8 cellular contexts compared by ENCODE assay signal in genomic region chr14:95533391-95533821, GRCh38. TPM values are rescaled to one million over a fixed set of nuclear protein-coding genes. Genes with fewer than 3 reads are reported as not detected.
DNase-seq lines count a peak whose midpoint lies in the region; ATAC-seq and TF ChIP-seq lines count a peak whose summit lies in the region.

No MANE protein-coding gene starts in this region.

- H3K27me3 ChIP-seq in psoas muscle (ENCODE audit: insufficient read depth in 3 of 3, low read length in 2 of 3), result no peaks in the 10 kb centered on the region

- intact Hi-C loops in psoas muscle (cut with DNase I), result loop anchor here in 1 of 2 donors (10.0 kb wide), 1 partner anchor 379 kb away; the partner anchor contains the start of gene DICER1

- peaks cover 60% of the 10 kb centered on the region for H3K4me1 Mint-ChIP-seq in T-helper 1 cell treated with Interleukin-12 subunit alpha and Interleukin-12 subunit beta and Interleukin-4 antibody, amounts not matched to agents 30 μg/mL and 1 μg/mL, for 36 hours (ENCODE audit: low read depth)

- WGBS in psoas muscle, 3 donors, result 4 to 6% (median 4%) methylated on average over 10 of the region's 10 CpGs

- peak overlapping the region; percentile 97 for H3K4me3 Mint-ChIP-seq in T-helper 1 cell treated with Interleukin-12 subunit alpha and Interleukin-12 subunit beta and Interleukin-4 antibody, amounts not matched to agents 30 μg/mL and 1 μg/mL, for 36 hours

- no peaks in the 10 kb centered on the region for H3K27me3 Mint-ChIP-seq in T-helper 1 cell treated with Interleukin-12 subunit alpha and Interleukin-12 subunit beta and Interleukin-4 antibody, amounts not matched to agents 30 μg/mL and 1 μg/mL, for 36 hours (ENCODE audit: low read depth)

- H3K36me3 ChIP-seq in psoas muscle (ENCODE audit: insufficient read depth in 1 of 2, low read depth in 1 of 2), result peaks cover 0 to 5% of the 10 kb centered on the region in 2 donors

- H3K9me3 ChIP-seq in psoas muscle, result no peaks in the 10 kb centered on the region

- peak overlapping the region; percentile 89 for H3K27ac Mint-ChIP-seq in T-helper 1 cell treated with Interleukin-12 subunit alpha and Interleukin-12 subunit beta and Interleukin-4 antibody, amounts not matched to agents 30 μg/mL and 1 μg/mL, for 36 hours

- peaks cover 72% of the 10 kb centered on the region for H3K4me1 ChIP-seq in psoas muscle

- peaks cover 18% of the 10 kb centered on the region for H3K36me3 Mint-ChIP-seq in T-helper 1 cell treated with Interleukin-12 subunit alpha and Interleukin-12 subunit beta and Interleukin-4 antibody, amounts not matched to agents 30 μg/mL and 1 μg/mL, for 36 hours (ENCODE audit: low read depth)

- peak overlapping the region; percentile 87 for H3K27ac ChIP-seq in psoas muscle

- peak; percentile 42 for DNase-seq in DMS79 (lab: John Stamatoyannopoulos, UW)
- DNase-seq in M059J (ENCODE audit: low read depth), result peak; percentile 54
- DNase-seq in fibroblast of gingiva (ENCODE audit: low read depth), result peak; percentile 51
- DNase-seq in psoas muscle, result no peak
- no peak for DNase-seq in T1000 (lab: John Stamatoyannopoulos, UW)
- no peak for DNase-seq in NCI-H2029 treated with DMSO at 0.1 percent for 48 hours (lab: John Stamatoyannopoulos, UW)

- TF ChIP-seq CTCF in psoas muscle (IDR thresholded peaks at IDR 0.05), result no peak

- H3K9me3 Mint-ChIP-seq in T-helper 1 cell treated with Interleukin-12 subunit alpha and Interleukin-12 subunit beta and Interleukin-4 antibody, amounts not matched to agents 30 μg/mL and 1 μg/mL, for 36 hours, result no peaks in the 10 kb centered on the region

- H3K4me3 ChIP-seq in psoas muscle, result peak overlapping the region; percentile 96

- ATAC-seq in psoas muscle, result no peak
- ATAC-seq in GM18498 (IDR thresholded peaks at IDR 0.05; ENCODE audit: unreplicated experiment), result no peak

RNA-seq across cellular contexts. Expression of gene GLRX5, which starts 1.4 kb away (rescaled TPM):
- total RNA-seq in M059J (2014; rRNA removed; shearing (Covaris generic)), result 40.9 and 57.1 TPM in 2 replicates
- total RNA-seq in psoas muscle, result 10 to 100 TPM; 46.9 to 97.6 (median 57.0) TPM
- 10 to 100 TPM; 65.5 to 98.7 (median 68.4) TPM for polyA plus RNA-seq in psoas muscle

RNA-seq across cellular contexts. Expression of gene SYNE3, which starts 17.0 kb away (rescaled TPM):
- 0.44 and 2.8 TPM in 2 replicates for total RNA-seq in M059J (2014; rRNA removed; shearing (Covaris generic))
- 1 to 10 TPM; 3.4 to 4.7 (median 4.1) TPM for total RNA-seq in psoas muscle
- polyA plus RNA-seq in psoas muscle, result 1 to 10 TPM in 1 of 3 donors, under 1 TPM in 2; 0.45 to 1.3 (median 0.96) TPM

Comparison
In these comparisons a context has a peak if more than half of its experiments do, and no peak if none do; other contexts are left out.
1. DNase-seq: peak in DMS79 (single experiment), M059J (single experiment) and fibroblast of gingiva (single experiment); none in psoas muscle (0 of 2), T1000 (single experiment) and NCI-H2029 treated with DMSO at 0.1 percent for 48 hours (single experiment).